In genomic region chr3:123070471-123070870, GRCh38 we compare ENCODE assay signal across 17 cellular contexts. TPM values are rescaled to one million over a fixed set of nuclear protein-coding genes. Genes with fewer than 3 reads are reported as not detected.
"Had no signal": no experiment of that assay in that cellular context is flagged by ENCODE, and none has a peak within 500 bp of the region (broad histone marks: within the 10 kb centered on the region; RNA-seq: fewer than 3 reads in every experiment).

No MANE protein-coding gene starts in this region.

- H3K9me3 Mint-ChIP-seq: activated CD8-positive, alpha-beta T cell treated with anti-CD3 and anti-CD28 coated beads for 36 hours; activated naive CD4-positive, alpha-beta T cell treated with anti-CD3 and anti-CD28 coated beads for 36 hours; activated T-helper 17 cell treated with anti-CD3 and anti-CD28 coated beads, Interleukin-2, amount 50 U/mL, for 72 hours; natural killer cell had no signal

- H3K27ac Mint-ChIP-seq: activated CD4-positive, alpha-beta T cell treated with anti-CD3 and anti-CD28 coated beads for 36 hours; activated CD8-positive, alpha-beta T cell treated with anti-CD3 and anti-CD28 coated beads for 36 hours; activated naive CD4-positive, alpha-beta T cell treated with anti-CD3 and anti-CD28 coated beads for 36 hours; activated T-helper 17 cell treated with anti-CD3 and anti-CD28 coated beads, Interleukin-2, amount 50 U/mL, for 72 hours; natural killer cell had no signal

- H3K36me3 ChIP-seq: colonic mucosa, gastroesophageal sphincter, tibial nerve had no signal

- H3K9me3 ChIP-seq: colonic mucosa, gastroesophageal sphincter, tibial nerve had no signal

- ATAC-seq: activated CD4-positive, alpha-beta T cell treated with anti-CD3 and anti-CD28 coated beads for 36 hours; activated CD8-positive, alpha-beta T cell treated with anti-CD3 and anti-CD28 coated beads for 36 hours; activated T-helper 17 cell treated with anti-CD3 and anti-CD28 coated beads, Interleukin-2, amount 50 U/mL, for 72 hours; gastroesophageal sphincter; natural killer cell had no signal

- DNase-seq: activated CD4-positive, alpha-beta T cell treated with anti-CD3 and anti-CD28 coated beads for 36 hours; activated CD8-positive, alpha-beta T cell treated with anti-CD3 and anti-CD28 coated beads for 36 hours; activated naive CD4-positive, alpha-beta T cell treated with anti-CD3 and anti-CD28 coated beads for 36 hours; activated T-cell treated with anti-CD3 and anti-CD28 coated beads for 4 hours; colonic mucosa; effector CD4-positive, alpha-beta T cell; hippocampal formation; kidney glomerular epithelial cell; natural killer cell; T-helper 1 cell had no signal

- H3K27me3 ChIP-seq: colonic mucosa, gastroesophageal sphincter, tibial nerve had no signal

- H3K4me3 Mint-ChIP-seq: activated CD4-positive, alpha-beta T cell treated with anti-CD3 and anti-CD28 coated beads for 36 hours; activated CD8-positive, alpha-beta T cell treated with anti-CD3 and anti-CD28 coated beads for 36 hours; activated naive CD4-positive, alpha-beta T cell treated with anti-CD3 and anti-CD28 coated beads for 36 hours; activated T-helper 17 cell treated with anti-CD3 and anti-CD28 coated beads, Interleukin-2, amount 50 U/mL, for 72 hours; natural killer cell had no signal

- H3K36me3 Mint-ChIP-seq: natural killer cell had no signal

- H3K27me3 Mint-ChIP-seq: activated CD4-positive, alpha-beta T cell treated with anti-CD3 and anti-CD28 coated beads for 36 hours; activated CD8-positive, alpha-beta T cell treated with anti-CD3 and anti-CD28 coated beads for 36 hours; activated T-helper 17 cell treated with anti-CD3 and anti-CD28 coated beads, Interleukin-2, amount 50 U/mL, for 72 hours had no signal

- H3K27ac ChIP-seq: colonic mucosa, WERI-Rb-1 had no signal

- H3K4me3 ChIP-seq: colonic mucosa, gastroesophageal sphincter, lung, tibial nerve had no signal

RNA-seq across cellular contexts. Expression of gene SEMA5B, which starts 42.9 kb away (rescaled TPM):
- total RNA-seq: activated CD4-positive, alpha-beta T cell treated with anti-CD3 and anti-CD28 coated beads for 36 hours; activated CD8-positive, alpha-beta T cell treated with anti-CD3 and anti-CD28 coated beads for 36 hours; activated naive CD4-positive, alpha-beta T cell treated with anti-CD3 and anti-CD28 coated beads for 36 hours; mononuclear cell; SK-MEL-5 had no signal
